Comparison of ENCODE assay signal across 23 cellular contexts in the genomic region with DNA sequence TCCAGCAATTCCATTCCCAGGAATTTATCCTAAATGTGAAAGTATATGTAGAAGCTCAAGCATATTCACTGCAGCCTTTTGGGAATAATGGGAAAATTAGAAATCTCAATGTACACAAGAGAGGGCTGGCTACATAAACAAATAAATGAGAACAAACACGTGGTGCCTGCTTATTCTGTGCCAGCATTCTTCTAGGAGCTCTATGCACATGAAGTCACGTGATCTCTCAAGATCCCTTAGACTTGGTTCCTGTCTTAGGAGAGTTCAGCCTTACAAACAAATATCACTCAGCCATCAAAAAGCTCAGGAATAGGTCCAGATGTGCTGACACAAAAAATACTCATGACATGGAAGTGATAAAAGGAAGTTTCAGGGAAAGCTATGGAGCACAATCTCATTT.
"Had no signal": no experiment of that assay in that cellular context is flagged by ENCODE, and none has a peak within 500 bp of the region (broad histone marks: within the 10 kb centered on the region; RNA-seq: fewer than 3 reads in every experiment).

No MANE protein-coding gene starts in this region.

- H2AFZ ChIP-seq: parathyroid adenoma had no signal

- H3K4me1 Mint-ChIP-seq: stimulated activated naive CD8-positive, alpha-beta T cell treated with anti-CD3 and anti-CD28 coated beads, Interleukin-15, amount 100 ng/mL, for 72 hours had no signal

- H3K9me3 ChIP-seq: colonic mucosa, heart left ventricle, testis, transverse colon had no signal

- H3K36me3 ChIP-seq: colonic mucosa, heart left ventricle, sigmoid colon, transverse colon had no signal

- H3K79me2 ChIP-seq: parathyroid adenoma had no signal

- H3K27ac ChIP-seq: colonic mucosa, heart left ventricle, parathyroid adenoma, sigmoid colon, testis, transverse colon had no signal

- DNase-seq: cerebellar nuclear complex; colonic mucosa; effector CD4-positive, alpha-beta T cell; endodermal cell; foreskin keratinocyte; heart left ventricle; hippocampal formation; left colon; left ventricle myocardium superior; mesenchymal stem cell; midbrain; naive B cell; sigmoid colon; stimulated activated CD4-positive, alpha-beta T cell treated with anti-CD3 and anti-CD28 coated beads, Interleukin-2, amount 100 ng/mL, for 24 hours; stimulated activated CD4-positive, alpha-beta T cell treated with anti-CD3 and anti-CD28 coated beads, Interleukin-4, amount 100 ng/mL, for 4 hours; stimulated activated naive B cell treated with anti-CD40 and anti-IgM and Interleukin-4, amounts not matched to agents 10 μg/mL and 1 μg/mL and 100 μg/mL, for 72 hours; stimulated activated naive CD8-positive, alpha-beta T cell treated with anti-CD3 and anti-CD28 coated beads, Interleukin-15, amount 100 ng/mL, for 72 hours; testis; transverse colon had no signal

- H3K4me3 Mint-ChIP-seq: endodermal cell; naive B cell; nephron; stimulated activated naive B cell treated with anti-CD40 and anti-IgM and Interleukin-4, amounts not matched to agents 10 μg/mL and 1 μg/mL and 100 μg/mL, for 72 hours; stimulated activated naive CD8-positive, alpha-beta T cell treated with anti-CD3 and anti-CD28 coated beads, Interleukin-15, amount 100 ng/mL, for 72 hours had no signal

- H3K9ac ChIP-seq: parathyroid adenoma had no signal

- H3K4me1 ChIP-seq: colonic mucosa, parathyroid adenoma, sigmoid colon had no signal

- H3K27ac Mint-ChIP-seq: endodermal cell; naive B cell; nephron; stimulated activated naive B cell treated with anti-CD40 and anti-IgM and Interleukin-4, amounts not matched to agents 10 μg/mL and 1 μg/mL and 100 μg/mL, for 72 hours; stimulated activated naive CD8-positive, alpha-beta T cell treated with anti-CD3 and anti-CD28 coated beads, Interleukin-15, amount 100 ng/mL, for 72 hours had no signal

- H3K4me3 ChIP-seq: colonic mucosa, heart left ventricle, lung, sigmoid colon, skin epidermis, testis, transverse colon had no signal

- H3K27me3 ChIP-seq: colonic mucosa, foreskin keratinocyte, heart left ventricle, sigmoid colon, testis, transverse colon had no signal
